8 cellular contexts compared by ENCODE assay signal in genomic region chr16:10258930-10259603, GRCh38.
DNase-seq lines count a peak whose midpoint lies in the region; ATAC-seq, FAIRE-seq and TF ChIP-seq lines count a peak whose summit lies in the region.
"Not testable (repeated sequence)": the region's sequence is repeated elsewhere in the genome, so short reads cannot be mapped to it uniquely, and the experiment has no call there.

No MANE protein-coding gene starts in this region.

- TF ChIP-seq POLR2A in GM12878 (IDR thresholded peaks at IDR 0.05; ENCODE audit: low read depth, low read length), result not testable (repeated sequence)

- H3K4me1 Mint-ChIP-seq in IgD-negative memory B cell (peaks cover 22 to 29% (median 28%) of the 10 kb centered on the region in 3 donors), naive B cell (peaks cover 44 to 59% (median 55%) of the 10 kb centered on the region in 3 donors)
- H3K4me1 Mint-ChIP-seq in stimulated activated naive B cell treated with anti-CD40 and anti-IgM and Interleukin-4, amounts not matched to agents 10 μg/mL and 1 μg/mL and 100 μg/mL, for 72 hours, result peaks cover 35 to 59% of the 10 kb centered on the region in 2 donors

- not testable (repeated sequence) for H3K4me3 ChIP-seq in GM12865 (ENCODE audit: low read depth, low read length); GM12878; kidney epithelial cell (ENCODE audit: low read depth, low read length)

- peak overlapping the region in 2 of 3 donors; percentile 31 to 84 for H3K27ac Mint-ChIP-seq in IgD-negative memory B cell
- H3K27ac Mint-ChIP-seq in naive B cell, result peak overlapping the region; percentile 38 to 92 (median 85)
- H3K27ac Mint-ChIP-seq in stimulated activated naive B cell treated with anti-CD40 and anti-IgM and Interleukin-4, amounts not matched to agents 10 μg/mL and 1 μg/mL and 100 μg/mL, for 72 hours, result peak overlapping the region; percentile 56

- H3K27me3 ChIP-seq in GM12878 (replicated peaks in 1 of 2; ENCODE audit: control insufficient read depth in 2 of 2, insufficient read depth in 2 of 2, low read length in 1 of 2); kidney epithelial cell (ENCODE audit: control insufficient read depth, insufficient read depth, low read length): not testable (repeated sequence)

- TF ChIP-seq EP300 in GM12878 (IDR thresholded peaks at IDR 0.05; ENCODE audit: borderline replicate concordance in 1 of 2, control insufficient read depth in 1 of 2, low read depth in 2 of 2, low read length in 2 of 2), result not testable (repeated sequence)

- SMC1A ChIA-PET in GM12878 (lab: Charles Lee; ENCODE audit: uncharacterized antibody, unreplicated experiment), result interaction anchor here (1.5 to 15.1 kb wide), 7 partner anchors 9 to 477 kb away, joined by 3 to 193 read pairs (median 7); no protein-coding TSS in a partner anchor

- CTCF ChIA-PET in GM12878 (lab: Yijun Ruan, JAX), result interaction anchor here (0.7 to 12.8 kb wide), 6 partner anchors 38 to 256 kb away, joined by 3 to 196 read pairs (median 12); no protein-coding TSS in a partner anchor

- H3K27me3 Mint-ChIP-seq in IgD-negative memory B cell; naive B cell; stimulated activated naive B cell treated with anti-CD40 and anti-IgM and Interleukin-4, amounts not matched to agents 10 μg/mL and 1 μg/mL and 100 μg/mL, for 72 hours: not testable (repeated sequence)

- DNase-seq in CD1c-positive myeloid dendritic cell (ENCODE audit: extremely low spot score) (peak; percentile 5), GM12865 (ENCODE audit: low read depth) (peak; percentile 59), OCI-M1 (lab: John Stamatoyannopoulos, UW) (peak; percentile 38), GM12878 (ENCODE audit: low read depth, low spot score) (peak; percentile 49), kidney epithelial cell (ENCODE audit: low read depth) (peak; percentile 42), naive B cell (peak; percentile 21)
- peak; percentile 41 for DNase-seq in stimulated activated naive B cell treated with anti-CD40 and anti-IgM and Interleukin-4, amounts not matched to agents 10 μg/mL and 1 μg/mL and 100 μg/mL, for 72 hours

- H2AFZ ChIP-seq in GM12878 (ENCODE audit: control insufficient read depth, low read depth, low read length), result peak overlapping the region; percentile 5; the same call in 1 of the 2 replicates

- intact Hi-C loops in GM12878 (cut with micrococcal nuclease; ENCODE audit: unreplicated experiment), result loop anchor here (1.0 to 5.0 kb wide), 3 partner anchors 38 to 1002 kb away; no protein-coding TSS in a partner anchor

- POLR2A ChIA-PET in GM12878 (lab: Charles Lee), result interaction anchor here (0.6 to 1.7 kb wide), 3 partner anchors 48 to 135 kb away, joined by 3 to 6 read pairs (median 4); no protein-coding TSS in a partner anchor

- not testable (repeated sequence) for BruUV-seq in GM12878 (replicated peaks; lab: Mats Ljungman, UMichigan)

- TF ChIP-seq RAD21 in GM12878 (IDR thresholded peaks at IDR 0.05; ENCODE audit: insufficient read depth, low read depth, low read length), result peak; percentile 36; the same call in 1 of the 2 replicates

- not testable (repeated sequence) for H3K79me2 ChIP-seq in GM12878 (ENCODE audit: control insufficient read depth, insufficient read depth, low read length)

- H3K4me3 Mint-ChIP-seq in IgD-negative memory B cell (peak overlapping the region in 2 of 4 donors; percentile 19 to 79), naive B cell (peak overlapping the region in 6 of 8 donors; percentile 12 to 73 (median 67))
- peak overlapping the region; percentile 14 to 31 for H3K4me3 Mint-ChIP-seq in stimulated activated naive B cell treated with anti-CD40 and anti-IgM and Interleukin-4, amounts not matched to agents 10 μg/mL and 1 μg/mL and 100 μg/mL, for 72 hours

- RAD21 ChIA-PET in GM12878 (lab: Charles Lee; ENCODE audit: unreplicated experiment), result interaction anchor here (0.8 to 6.1 kb wide), 7 partner anchors 8 to 251 kb away, joined by 3 to 71 read pairs (median 19); no protein-coding TSS in a partner anchor

- peak overlapping the region; percentile 50; the same call in 1 of the 2 replicates for H3K27ac ChIP-seq in GM12878 (ENCODE audit: control insufficient read depth, insufficient read depth)

- not testable (repeated sequence) for FAIRE-seq in GM12878 (lab: Jason Lieb, UNC)

- H3K36me3 Mint-ChIP-seq in IgD-negative memory B cell; naive B cell; stimulated activated naive B cell treated with anti-CD40 and anti-IgM and Interleukin-4, amounts not matched to agents 10 μg/mL and 1 μg/mL and 100 μg/mL, for 72 hours: not testable (repeated sequence)

- H3K4me1 ChIP-seq in GM12878 (ENCODE audit: control insufficient read depth, insufficient read depth, low read length), result peaks cover 19% of the 10 kb centered on the region

- in situ Hi-C loops in GM12878 (cut with MboI), result loop anchor here (5.0 kb wide), 2 partner anchors 248 to 478 kb away; no protein-coding TSS in a partner anchor

- not testable (repeated sequence) for H3K9me3 ChIP-seq in GM12878 (replicated peaks; ENCODE audit: control insufficient read depth, insufficient read depth, low read length)

- H3K4me2 ChIP-seq in GM12878 (ENCODE audit: control insufficient read depth, insufficient read depth), result peak overlapping the region; percentile 44; the same call in 1 of the 2 replicates

- not testable (repeated sequence) for TF ChIP-seq CTCF in GM12865 (IDR thresholded peaks at IDR 0.05; ENCODE audit: insufficient read depth, low read depth, low read length, missing control alignments); kidney epithelial cell (IDR thresholded peaks at IDR 0.05; ENCODE audit: insufficient read depth, low read length, poor library complexity, severe bottlenecking)
- TF ChIP-seq CTCF in GM12878 (IDR thresholded peaks at IDR 0.05 in 2 of 3, conservative IDR thresholded peaks at IDR 0.05 in 1 of 3; ENCODE audit: control insufficient read depth in 2 of 3, extremely low read depth in 1 of 3, insufficient read depth in 1 of 3, low read depth in 3 of 3, low read length in 3 of 3), result peak in 2 of 3 experiments; percentile 11 to 30; a peak in 1 of 6 replicates

- not testable (repeated sequence) for H3K9ac ChIP-seq in GM12878 (ENCODE audit: control insufficient read depth, insufficient read depth, low read length)

- 45% methylated on average over 10 of the region's 10 CpGs for WGBS in GM12878 (ENCODE audit: insufficient coverage, insufficient replicate concordance, low lambda C conversion rate, missing lambda C conversion rate)

- H4K20me1 ChIP-seq in GM12878 (ENCODE audit: control insufficient read depth, insufficient read depth), result not testable (repeated sequence)

- not testable (repeated sequence) for H3K9me3 Mint-ChIP-seq in IgD-negative memory B cell; naive B cell; stimulated activated naive B cell treated with anti-CD40 and anti-IgM and Interleukin-4, amounts not matched to agents 10 μg/mL and 1 μg/mL and 100 μg/mL, for 72 hours

- ATAC-seq in GM12878, result peak; percentile 12; the same call in 2 of the 3 replicates
- ATAC-seq in naive B cell (ENCODE audit: low read depth in 2 of 2), result not testable (repeated sequence)
- peak in 1 of 2 donors; percentile 9 for ATAC-seq in stimulated activated naive B cell treated with anti-CD40 and anti-IgM and Interleukin-4, amounts not matched to agents 10 μg/mL and 1 μg/mL and 100 μg/mL, for 72 hours (replicated peaks)

- not testable (repeated sequence) for H3K36me3 ChIP-seq in GM12878 (ENCODE audit: control insufficient read depth in 2 of 2, insufficient read depth in 2 of 2, low read length in 1 of 2); kidney epithelial cell (ENCODE audit: control insufficient read depth, insufficient read depth, low read length)

TF ChIP-seq in GM12878, 131 proteins besides CTCF, POLR2A, EP300 and RAD21 (continues in another document):
- TF ChIP-seq TCF7 (IDR thresholded peaks at IDR 0.05; ENCODE audit: borderline replicate concordance), result peak; percentile 93
- TF ChIP-seq ZNF687 (IDR thresholded peaks at IDR 0.05), result 0 out of 2 replicates have a peak, but pooled peaks have one; percentile 43
- peak; percentile 31 for TF ChIP-seq MEF2B (IDR thresholded peaks at IDR 0.05; ENCODE audit: partially characterized antibody, poor library complexity, severe bottlenecking)
- TF ChIP-seq PAX5 (IDR thresholded peaks at IDR 0.05; ENCODE audit: borderline replicate concordance, low read depth, low read length), result peak; percentile 83; the same call in 1 of the 2 replicates
- TF ChIP-seq RUNX3 (IDR thresholded peaks at IDR 0.05; ENCODE audit: low read length), result peak; percentile 57; the same call in 1 of the 2 replicates

Comparison
In these comparisons a context has a peak if more than half of its experiments do, and no peak if none do; other contexts are left out.
1. DNase-seq: peak in every context shown above with its lines; median percentile 59 in GM12865; 49 in GM12878; 42 in kidney epithelial cell; 41 in stimulated activated naive B cell treated with anti-CD40 and anti-IgM and Interleukin-4, amounts not matched to agents 10 μg/mL and 1 μg/mL and 100 μg/mL, for 72 hours; 38 in OCI-M1; 21 in naive B cell; 5 in CD1c-positive myeloid dendritic cell.